1 cellular context compared by ENCODE assay signal in the genomic region with DNA sequence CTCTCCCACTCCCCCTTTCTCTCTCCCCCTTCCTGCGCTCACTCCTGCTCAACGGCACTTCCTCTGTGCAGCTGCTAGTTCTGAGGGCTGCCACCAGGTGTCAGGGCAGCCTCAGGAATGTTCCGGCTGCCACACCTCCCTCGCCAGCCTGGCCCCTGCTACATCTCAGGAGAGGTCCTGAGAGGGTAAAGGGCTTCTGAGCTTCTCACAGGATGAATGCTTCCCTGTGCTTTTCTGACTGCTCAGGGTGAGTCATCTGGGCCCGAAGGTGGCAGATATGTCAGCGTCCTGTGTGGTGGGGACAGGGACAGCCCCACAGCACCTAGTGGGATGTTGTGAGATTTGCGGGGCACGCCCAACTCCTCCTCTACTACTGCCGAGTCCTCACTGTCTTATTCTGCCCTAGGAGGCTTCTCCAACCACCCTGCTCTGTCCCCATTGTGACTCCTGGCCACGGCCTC.
TF ChIP-seq lines count a peak whose summit lies in the region.

No MANE protein-coding gene starts in this region.

TF ChIP-seq in K562, 482 proteins besides CTCF, POLR2A, EP300 and RAD21 (continued from another document and continues in another):
- TF ChIP-seq ZNF316 (IDR thresholded peaks at IDR 0.05): no peak
- TF ChIP-seq, protein P1, sequence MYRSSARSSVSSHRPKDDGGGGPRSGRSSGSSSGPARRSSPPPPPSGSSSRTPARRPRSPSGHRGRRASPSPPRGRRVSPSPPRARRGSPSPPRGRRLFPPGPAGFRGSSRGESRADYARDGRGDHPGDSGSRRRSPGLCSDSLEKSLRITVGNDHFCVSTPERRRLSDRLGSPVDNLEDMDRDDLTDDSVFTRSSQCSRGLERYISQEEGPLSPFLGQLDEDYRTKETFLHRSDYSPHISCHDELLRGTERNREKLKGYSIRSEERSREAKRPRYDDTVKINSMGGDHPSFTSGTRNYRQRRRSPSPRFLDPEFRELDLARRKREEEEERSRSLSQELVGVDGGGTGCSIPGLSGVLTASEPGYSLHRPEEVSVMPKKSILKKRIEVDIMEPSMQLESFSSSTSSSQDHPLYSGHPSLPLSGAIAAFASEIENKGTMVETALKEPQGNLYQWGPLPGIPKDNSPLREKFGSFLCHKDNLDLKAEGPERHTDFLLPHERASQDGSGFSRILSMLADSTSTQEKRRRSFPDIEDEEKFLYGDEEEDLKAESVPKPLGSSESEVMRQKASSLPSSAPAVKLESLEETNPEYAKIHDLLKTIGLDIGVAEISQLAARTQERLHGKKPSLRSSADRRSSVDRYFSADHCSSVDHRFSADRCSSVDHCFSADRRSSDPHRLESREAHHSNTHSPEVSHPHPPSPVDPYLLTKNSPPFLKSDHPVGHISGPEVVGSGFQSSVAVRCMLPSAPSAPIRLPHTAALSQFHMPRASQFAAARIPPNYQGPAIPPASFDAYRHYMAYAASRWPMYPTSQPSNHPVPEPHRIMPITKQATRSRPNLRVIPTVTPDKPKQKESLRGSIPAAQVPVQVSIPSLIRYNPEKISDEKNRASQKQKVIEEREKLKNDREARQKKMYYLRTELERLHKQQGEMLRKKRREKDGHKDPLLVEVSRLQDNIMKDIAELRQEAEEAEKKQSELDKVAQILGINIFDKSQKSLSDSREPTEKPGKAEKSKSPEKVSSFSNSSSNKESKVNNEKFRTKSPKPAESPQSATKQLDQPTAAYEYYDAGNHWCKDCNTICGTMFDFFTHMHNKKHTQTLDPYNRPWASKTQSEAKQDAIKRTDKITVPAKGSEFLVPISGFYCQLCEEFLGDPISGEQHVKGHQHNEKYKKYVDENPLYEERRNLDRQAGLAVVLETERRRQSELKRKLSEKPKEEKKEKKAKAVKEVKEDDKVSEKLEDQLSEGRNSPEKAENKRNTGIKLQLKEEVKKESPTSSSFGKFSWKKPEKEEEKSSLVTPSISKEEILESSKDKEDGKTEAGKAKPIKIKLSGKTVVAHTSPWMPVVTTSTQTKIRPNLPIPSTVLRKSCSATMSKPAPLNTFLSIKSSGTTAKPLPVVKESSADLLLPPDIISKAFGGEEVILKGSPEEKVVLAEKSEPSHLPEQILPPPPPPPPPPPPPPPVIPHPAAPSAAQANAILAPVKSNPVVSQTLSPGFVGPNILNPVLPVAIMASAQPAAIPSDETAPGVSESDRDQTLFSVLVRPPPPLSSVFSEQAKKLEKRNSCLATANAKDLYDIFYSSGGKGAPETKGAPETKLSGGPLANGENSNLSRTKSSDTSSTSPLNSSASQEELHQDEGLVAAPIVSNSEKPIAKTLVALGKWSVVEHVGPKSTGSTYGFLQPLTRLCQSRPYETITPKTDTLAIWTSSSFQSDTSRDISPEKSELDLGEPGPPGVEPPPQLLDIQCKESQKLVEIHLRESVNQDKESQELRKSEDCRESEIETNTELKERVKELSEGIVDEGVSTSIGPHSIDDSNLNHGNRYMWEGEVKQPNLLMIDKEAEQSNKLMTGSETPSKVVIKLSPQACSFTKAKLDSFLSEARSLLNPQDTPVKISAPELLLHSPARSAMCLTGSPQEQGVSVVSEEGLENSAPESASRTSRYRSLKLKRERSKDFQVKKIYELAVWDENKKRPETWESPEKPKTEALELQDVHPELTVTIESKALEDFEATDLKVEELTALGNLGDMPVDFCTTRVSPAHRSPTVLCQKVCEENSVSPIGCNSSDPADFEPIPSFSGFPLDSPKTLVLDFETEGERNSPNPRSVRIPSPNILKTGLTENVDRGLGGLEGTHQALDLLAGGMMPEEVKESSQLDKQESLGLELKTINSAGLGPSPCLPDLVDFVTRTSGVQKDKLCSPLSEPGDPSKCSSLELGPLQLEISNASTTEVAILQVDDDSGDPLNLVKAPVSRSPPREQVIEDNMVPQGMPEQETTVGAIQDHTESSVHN (IDR thresholded peaks at IDR 0.05; ENCODE audit: borderline replicate concordance in 1 of 2, low read depth in 1 of 2): no peak
- no peak for TF ChIP-seq RAD51 (IDR thresholded peaks at IDR 0.05; ENCODE audit: borderline replicate concordance, low read depth)
- TF ChIP-seq PTRF (tag; IDR thresholded peaks at IDR 0.05): no peak
- no peak for TF ChIP-seq XRCC3 (IDR thresholded peaks at IDR 0.05)
- TF ChIP-seq, protein P2, sequence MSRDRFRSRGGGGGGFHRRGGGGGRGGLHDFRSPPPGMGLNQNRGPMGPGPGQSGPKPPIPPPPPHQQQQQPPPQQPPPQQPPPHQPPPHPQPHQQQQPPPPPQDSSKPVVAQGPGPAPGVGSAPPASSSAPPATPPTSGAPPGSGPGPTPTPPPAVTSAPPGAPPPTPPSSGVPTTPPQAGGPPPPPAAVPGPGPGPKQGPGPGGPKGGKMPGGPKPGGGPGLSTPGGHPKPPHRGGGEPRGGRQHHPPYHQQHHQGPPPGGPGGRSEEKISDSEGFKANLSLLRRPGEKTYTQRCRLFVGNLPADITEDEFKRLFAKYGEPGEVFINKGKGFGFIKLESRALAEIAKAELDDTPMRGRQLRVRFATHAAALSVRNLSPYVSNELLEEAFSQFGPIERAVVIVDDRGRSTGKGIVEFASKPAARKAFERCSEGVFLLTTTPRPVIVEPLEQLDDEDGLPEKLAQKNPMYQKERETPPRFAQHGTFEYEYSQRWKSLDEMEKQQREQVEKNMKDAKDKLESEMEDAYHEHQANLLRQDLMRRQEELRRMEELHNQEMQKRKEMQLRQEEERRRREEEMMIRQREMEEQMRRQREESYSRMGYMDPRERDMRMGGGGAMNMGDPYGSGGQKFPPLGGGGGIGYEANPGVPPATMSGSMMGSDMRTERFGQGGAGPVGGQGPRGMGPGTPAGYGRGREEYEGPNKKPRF (IDR thresholded peaks at IDR 0.05; ENCODE audit: low read depth, low read length): no peak
- TF ChIP-seq, protein P3, sequence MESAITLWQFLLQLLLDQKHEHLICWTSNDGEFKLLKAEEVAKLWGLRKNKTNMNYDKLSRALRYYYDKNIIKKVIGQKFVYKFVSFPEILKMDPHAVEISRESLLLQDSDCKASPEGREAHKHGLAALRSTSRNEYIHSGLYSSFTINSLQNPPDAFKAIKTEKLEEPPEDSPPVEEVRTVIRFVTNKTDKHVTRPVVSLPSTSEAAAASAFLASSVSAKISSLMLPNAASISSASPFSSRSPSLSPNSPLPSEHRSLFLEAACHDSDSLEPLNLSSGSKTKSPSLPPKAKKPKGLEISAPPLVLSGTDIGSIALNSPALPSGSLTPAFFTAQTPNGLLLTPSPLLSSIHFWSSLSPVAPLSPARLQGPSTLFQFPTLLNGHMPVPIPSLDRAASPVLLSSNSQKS (CRISPR knock-in tag; IDR thresholded peaks at IDR 0.05): no peak
- no peak for TF ChIP-seq ZNF551 (CRISPR knock-in tag; IDR thresholded peaks at IDR 0.05)
- no peak for TF ChIP-seq ARHGAP35 (IDR thresholded peaks at IDR 0.05; ENCODE audit: partially characterized antibody)
- no peak for TF ChIP-seq SAP30 (IDR thresholded peaks at IDR 0.05; ENCODE audit: borderline replicate concordance, insufficient read depth, low read depth, low read length, poor library complexity, severe bottlenecking)
- TF ChIP-seq SAFB (IDR thresholded peaks at IDR 0.05; ENCODE audit: borderline replicate concordance, low read depth, low read length): no peak
- TF ChIP-seq KLF13 (tag; IDR thresholded peaks at IDR 0.05; ENCODE audit: borderline replicate concordance, low read depth): peak; percentile 94; the same call in 1 of the 2 replicates
- TF ChIP-seq ZKSCAN1 (IDR thresholded peaks at IDR 0.05; ENCODE audit: low read depth, low read length): no peak
- no peak for TF ChIP-seq ZNF134 (CRISPR knock-in tag; conservative IDR thresholded peaks at IDR 0.05)
- TF ChIP-seq, protein P4, sequence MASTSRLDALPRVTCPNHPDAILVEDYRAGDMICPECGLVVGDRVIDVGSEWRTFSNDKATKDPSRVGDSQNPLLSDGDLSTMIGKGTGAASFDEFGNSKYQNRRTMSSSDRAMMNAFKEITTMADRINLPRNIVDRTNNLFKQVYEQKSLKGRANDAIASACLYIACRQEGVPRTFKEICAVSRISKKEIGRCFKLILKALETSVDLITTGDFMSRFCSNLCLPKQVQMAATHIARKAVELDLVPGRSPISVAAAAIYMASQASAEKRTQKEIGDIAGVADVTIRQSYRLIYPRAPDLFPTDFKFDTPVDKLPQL (IDR thresholded peaks at IDR 0.05; ENCODE audit: extremely low read depth, insufficient read length): no peak
- no peak for TF ChIP-seq FOSL1 (tag; conservative IDR thresholded peaks at IDR 0.05)
- peak; percentile 50; the same call in 1 of the 2 replicates for TF ChIP-seq RB1 (IDR thresholded peaks at IDR 0.05; ENCODE audit: low read depth)
- TF ChIP-seq SMC3 (conservative IDR thresholded peaks at IDR 0.05; ENCODE audit: insufficient read depth, low read depth, low read length): peak; percentile 95
- TF ChIP-seq ADNP (tag; IDR thresholded peaks at IDR 0.05): no peak
- no peak for TF ChIP-seq ZNF695 (CRISPR knock-in tag; IDR thresholded peaks at IDR 0.05)
- no peak for TF ChIP-seq NR2F6 (CRISPR knock-in tag; IDR thresholded peaks at IDR 0.05)
- no peak for TF ChIP-seq HDAC1 (IDR thresholded peaks at IDR 0.05)
- no peak for TF ChIP-seq RFX5 (IDR thresholded peaks at IDR 0.05; ENCODE audit: low read depth, low read length)
- 0 out of 2 replicates have a peak, but pooled peaks have one; percentile 19 for TF ChIP-seq OTX1 (CRISPR knock-in tag; IDR thresholded peaks at IDR 0.05)
- no peak for TF ChIP-seq ZNF282 (CRISPR knock-in tag; IDR thresholded peaks at IDR 0.05)
- TF ChIP-seq, protein P5, sequence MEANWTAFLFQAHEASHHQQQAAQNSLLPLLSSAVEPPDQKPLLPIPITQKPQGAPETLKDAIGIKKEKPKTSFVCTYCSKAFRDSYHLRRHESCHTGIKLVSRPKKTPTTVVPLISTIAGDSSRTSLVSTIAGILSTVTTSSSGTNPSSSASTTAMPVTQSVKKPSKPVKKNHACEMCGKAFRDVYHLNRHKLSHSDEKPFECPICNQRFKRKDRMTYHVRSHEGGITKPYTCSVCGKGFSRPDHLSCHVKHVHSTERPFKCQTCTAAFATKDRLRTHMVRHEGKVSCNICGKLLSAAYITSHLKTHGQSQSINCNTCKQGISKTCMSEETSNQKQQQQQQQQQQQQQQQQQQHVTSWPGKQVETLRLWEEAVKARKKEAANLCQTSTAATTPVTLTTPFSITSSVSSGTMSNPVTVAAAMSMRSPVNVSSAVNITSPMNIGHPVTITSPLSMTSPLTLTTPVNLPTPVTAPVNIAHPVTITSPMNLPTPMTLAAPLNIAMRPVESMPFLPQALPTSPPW (CRISPR knock-in tag; IDR thresholded peaks at IDR 0.05): peak; percentile 55; the same call in 1 of the 2 replicates
- peak; percentile 46; the same call in 1 of the 2 replicates for TF ChIP-seq CTBP1 (IDR thresholded peaks at IDR 0.05; ENCODE audit: borderline replicate concordance)
- TF ChIP-seq, protein P6, sequence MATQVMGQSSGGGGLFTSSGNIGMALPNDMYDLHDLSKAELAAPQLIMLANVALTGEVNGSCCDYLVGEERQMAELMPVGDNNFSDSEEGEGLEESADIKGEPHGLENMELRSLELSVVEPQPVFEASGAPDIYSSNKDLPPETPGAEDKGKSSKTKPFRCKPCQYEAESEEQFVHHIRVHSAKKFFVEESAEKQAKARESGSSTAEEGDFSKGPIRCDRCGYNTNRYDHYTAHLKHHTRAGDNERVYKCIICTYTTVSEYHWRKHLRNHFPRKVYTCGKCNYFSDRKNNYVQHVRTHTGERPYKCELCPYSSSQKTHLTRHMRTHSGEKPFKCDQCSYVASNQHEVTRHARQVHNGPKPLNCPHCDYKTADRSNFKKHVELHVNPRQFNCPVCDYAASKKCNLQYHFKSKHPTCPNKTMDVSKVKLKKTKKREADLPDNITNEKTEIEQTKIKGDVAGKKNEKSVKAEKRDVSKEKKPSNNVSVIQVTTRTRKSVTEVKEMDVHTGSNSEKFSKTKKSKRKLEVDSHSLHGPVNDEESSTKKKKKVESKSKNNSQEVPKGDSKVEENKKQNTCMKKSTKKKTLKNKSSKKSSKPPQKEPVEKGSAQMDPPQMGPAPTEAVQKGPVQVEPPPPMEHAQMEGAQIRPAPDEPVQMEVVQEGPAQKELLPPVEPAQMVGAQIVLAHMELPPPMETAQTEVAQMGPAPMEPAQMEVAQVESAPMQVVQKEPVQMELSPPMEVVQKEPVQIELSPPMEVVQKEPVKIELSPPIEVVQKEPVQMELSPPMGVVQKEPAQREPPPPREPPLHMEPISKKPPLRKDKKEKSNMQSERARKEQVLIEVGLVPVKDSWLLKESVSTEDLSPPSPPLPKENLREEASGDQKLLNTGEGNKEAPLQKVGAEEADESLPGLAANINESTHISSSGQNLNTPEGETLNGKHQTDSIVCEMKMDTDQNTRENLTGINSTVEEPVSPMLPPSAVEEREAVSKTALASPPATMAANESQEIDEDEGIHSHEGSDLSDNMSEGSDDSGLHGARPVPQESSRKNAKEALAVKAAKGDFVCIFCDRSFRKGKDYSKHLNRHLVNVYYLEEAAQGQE (CRISPR knock-in tag; IDR thresholded peaks at IDR 0.05; ENCODE audit: low read depth): no peak
- TF ChIP-seq POLR2AphosphoS2 (IDR thresholded peaks at IDR 0.05; ENCODE audit: low read length): no peak
- no peak for TF ChIP-seq PHF8 (IDR thresholded peaks at IDR 0.05; ENCODE audit: borderline replicate concordance, low read length)
- no peak for TF ChIP-seq CBX8 (IDR thresholded peaks at IDR 0.05; ENCODE audit: borderline replicate concordance, extremely low read depth, low read depth, low read length, poor library complexity, severe bottlenecking)
- no peak for TF ChIP-seq ZNF696 (CRISPR knock-in tag; conservative IDR thresholded peaks at IDR 0.05)
- TF ChIP-seq NR2C2 (CRISPR knock-in tag; IDR thresholded peaks at IDR 0.05): no peak
- TF ChIP-seq NR2C2 (tag; IDR thresholded peaks at IDR 0.05): no peak
- TF ChIP-seq MEF2A (IDR thresholded peaks at IDR 0.05; ENCODE audit: control insufficient read depth, low read depth, low read length): no peak
- no peak for TF ChIP-seq KAT8 (IDR thresholded peaks at IDR 0.05; ENCODE audit: low read depth)
- no peak for TF ChIP-seq ZNF124 (CRISPR knock-in tag; IDR thresholded peaks at IDR 0.05)
- no peak for TF ChIP-seq BHLHE40 (IDR thresholded peaks at IDR 0.05; ENCODE audit: low read length)
- TF ChIP-seq TAF9B (IDR thresholded peaks at IDR 0.05; ENCODE audit: partially characterized antibody): no peak
- no peak for TF ChIP-seq ELF2 (CRISPR knock-in tag; IDR thresholded peaks at IDR 0.05)
- TF ChIP-seq ZBTB8A (IDR thresholded peaks at IDR 0.05; ENCODE audit: partially characterized antibody): no peak
- TF ChIP-seq ZFP36 (IDR thresholded peaks at IDR 0.05; ENCODE audit: low read depth, low read length, partially characterized antibody): no peak
- TF ChIP-seq NFRKB (IDR thresholded peaks at IDR 0.05; ENCODE audit: low read depth): no peak
- TF ChIP-seq CREM (IDR thresholded peaks at IDR 0.05; ENCODE audit: low read depth): no peak
- no peak for TF ChIP-seq ARID1B (IDR thresholded peaks at IDR 0.05)
- TF ChIP-seq STAG1 (CRISPR knock-in tag; IDR thresholded peaks at IDR 0.05; ENCODE audit: borderline replicate concordance): peak; percentile 75; the same call in 1 of the 2 replicates
- no peak for TF ChIP-seq TARDBP (IDR thresholded peaks at IDR 0.05)
- no peak for TF ChIP-seq NCOA4 (IDR thresholded peaks at IDR 0.05; ENCODE audit: partially characterized antibody)
- no peak for TF ChIP-seq ZNF197 (CRISPR knock-in tag; IDR thresholded peaks at IDR 0.05; ENCODE audit: low read depth)
- no peak for TF ChIP-seq SP1 (CRISPR knock-in tag; IDR thresholded peaks at IDR 0.05)
- no peak for TF ChIP-seq HIVEP1 (CRISPR knock-in tag; IDR thresholded peaks at IDR 0.05)
